1 cellular context compared by ENCODE assay signal in genomic region chr5:177351392-177352329, GRCh38.
TF ChIP-seq lines count a peak whose summit lies in the region.

A gene with protein sequence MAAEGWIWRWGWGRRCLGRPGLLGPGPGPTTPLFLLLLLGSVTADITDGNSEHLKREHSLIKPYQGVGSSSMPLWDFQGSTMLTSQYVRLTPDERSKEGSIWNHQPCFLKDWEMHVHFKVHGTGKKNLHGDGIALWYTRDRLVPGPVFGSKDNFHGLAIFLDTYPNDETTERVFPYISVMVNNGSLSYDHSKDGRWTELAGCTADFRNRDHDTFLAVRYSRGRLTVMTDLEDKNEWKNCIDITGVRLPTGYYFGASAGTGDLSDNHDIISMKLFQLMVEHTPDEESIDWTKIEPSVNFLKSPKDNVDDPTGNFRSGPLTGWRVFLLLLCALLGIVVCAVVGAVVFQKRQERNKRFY (minus strand): TSS chr5:177351668. CDS start chr5:177351647, 21 bp downstream.

TF ChIP-seq in K562, 482 proteins besides CTCF, POLR2A, EP300 and RAD21 (continued from another document and continues in another):
- TF ChIP-seq ZNF518B (CRISPR knock-in tag; IDR thresholded peaks at IDR 0.05) (no peak), HNRNPK (IDR thresholded peaks at IDR 0.05; ENCODE audit: low read depth, low read length, poor library complexity, severe bottlenecking) (no peak), ERF (CRISPR knock-in tag; IDR thresholded peaks at IDR 0.05) (no peak), XRCC3 (IDR thresholded peaks at IDR 0.05) (no peak), SIRT6 (IDR thresholded peaks at IDR 0.05; ENCODE audit: low read depth, low read length) (no peak), KHSRP (IDR thresholded peaks at IDR 0.05) (0 out of 2 replicates have a peak, but pooled peaks have one; percentile 15), PRMT5 (CRISPR knock-in tag; IDR thresholded peaks at IDR 0.05) (no peak), ZNF79 (CRISPR knock-in tag; IDR thresholded peaks at IDR 0.05; ENCODE audit: low read depth) (no peak), BCOR (IDR thresholded peaks at IDR 0.05) (peak; percentile 61; the same call in 1 of the 2 replicates), HIVEP1 (CRISPR knock-in tag; IDR thresholded peaks at IDR 0.05) (0 out of 2 replicates have a peak, but pooled peaks have one; percentile 18), JUN (IDR thresholded peaks at IDR 0.05; ENCODE audit: borderline replicate concordance, low read depth, low read length) (peak; percentile 41; the same call in 1 of the 2 replicates), JUN (CRISPR knock-in tag; IDR thresholded peaks at IDR 0.05; ENCODE audit: borderline replicate concordance) (no peak), HMG20B (CRISPR knock-in tag; IDR thresholded peaks at IDR 0.05) (no peak), ZNF134 (CRISPR knock-in tag; conservative IDR thresholded peaks at IDR 0.05) (no peak), SP2 (IDR thresholded peaks at IDR 0.05; ENCODE audit: extremely low read depth, low read depth, low read length, poor library complexity, severe bottlenecking) (peak; percentile 74), NEUROD1 (IDR thresholded peaks at IDR 0.05; ENCODE audit: borderline replicate concordance, low read depth, low read length, partially characterized antibody) (peak; percentile 86), ZNF407 (IDR thresholded peaks at IDR 0.05; ENCODE audit: low read depth) (no peak), SFPQ (IDR thresholded peaks at IDR 0.05; ENCODE audit: low read depth, low read length) (no peak), SRSF3 (IDR thresholded peaks at IDR 0.05; ENCODE audit: insufficient read depth, low read length) (no peak), CREB5 (CRISPR knock-in tag; IDR thresholded peaks at IDR 0.05) (no peak), CBX3 (IDR thresholded peaks at IDR 0.05; ENCODE audit: borderline replicate concordance in 1 of 2, low read length in 2 of 2) (peak in 1 of 2 experiments; percentile 72; a peak in 2 of 3 replicates), ZNF212 (CRISPR knock-in tag; IDR thresholded peaks at IDR 0.05) (no peak), DNMT1 (IDR thresholded peaks at IDR 0.05) (0 out of 2 replicates have a peak, but pooled peaks have one; percentile 86), ZNF395 (CRISPR knock-in tag; IDR thresholded peaks at IDR 0.05) (peak; percentile 18; the same call in 1 of the 2 replicates), PTRF (tag; IDR thresholded peaks at IDR 0.05) (no peak), THAP12 (CRISPR knock-in tag; IDR thresholded peaks at IDR 0.05) (no peak), BRCA1 (IDR thresholded peaks at IDR 0.05) (no peak), BRCA1 (CRISPR knock-in tag; IDR thresholded peaks at IDR 0.05) (no peak), NCOA4 (IDR thresholded peaks at IDR 0.05; ENCODE audit: partially characterized antibody) (no peak), ETV6 (IDR thresholded peaks at IDR 0.05; ENCODE audit: borderline replicate concordance in 1 of 2, low read depth in 2 of 2, low read length in 1 of 2) (no peak), ETV6 (CRISPR knock-in tag; IDR thresholded peaks at IDR 0.05; ENCODE audit: borderline replicate concordance) (no peak), NFE2L1 (tag; IDR thresholded peaks at IDR 0.05; ENCODE audit: borderline replicate concordance, low read depth) (no peak)
- TF ChIP-seq, protein P1, sequence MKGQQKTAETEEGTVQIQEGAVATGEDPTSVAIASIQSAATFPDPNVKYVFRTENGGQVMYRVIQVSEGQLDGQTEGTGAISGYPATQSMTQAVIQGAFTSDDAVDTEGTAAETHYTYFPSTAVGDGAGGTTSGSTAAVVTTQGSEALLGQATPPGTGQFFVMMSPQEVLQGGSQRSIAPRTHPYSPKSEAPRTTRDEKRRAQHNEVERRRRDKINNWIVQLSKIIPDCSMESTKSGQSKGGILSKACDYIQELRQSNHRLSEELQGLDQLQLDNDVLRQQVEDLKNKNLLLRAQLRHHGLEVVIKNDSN (CRISPR knock-in tag; IDR thresholded peaks at IDR 0.05): no peak; the same call in 1 of the 2 replicates
- TF ChIP-seq, protein P2, sequence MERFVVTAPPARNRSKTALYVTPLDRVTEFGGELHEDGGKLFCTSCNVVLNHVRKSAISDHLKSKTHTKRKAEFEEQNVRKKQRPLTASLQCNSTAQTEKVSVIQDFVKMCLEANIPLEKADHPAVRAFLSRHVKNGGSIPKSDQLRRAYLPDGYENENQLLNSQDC (CRISPR knock-in tag; IDR thresholded peaks at IDR 0.05): 0 out of 2 replicates have a peak, but pooled peaks have one; percentile 48
- TF ChIP-seq, protein P3, sequence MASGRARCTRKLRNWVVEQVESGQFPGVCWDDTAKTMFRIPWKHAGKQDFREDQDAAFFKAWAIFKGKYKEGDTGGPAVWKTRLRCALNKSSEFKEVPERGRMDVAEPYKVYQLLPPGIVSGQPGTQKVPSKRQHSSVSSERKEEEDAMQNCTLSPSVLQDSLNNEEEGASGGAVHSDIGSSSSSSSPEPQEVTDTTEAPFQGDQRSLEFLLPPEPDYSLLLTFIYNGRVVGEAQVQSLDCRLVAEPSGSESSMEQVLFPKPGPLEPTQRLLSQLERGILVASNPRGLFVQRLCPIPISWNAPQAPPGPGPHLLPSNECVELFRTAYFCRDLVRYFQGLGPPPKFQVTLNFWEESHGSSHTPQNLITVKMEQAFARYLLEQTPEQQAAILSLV (tag; IDR thresholded peaks at IDR 0.05): no peak
